ENCODE assay signal across 8 cellular contexts in the genomic region with DNA sequence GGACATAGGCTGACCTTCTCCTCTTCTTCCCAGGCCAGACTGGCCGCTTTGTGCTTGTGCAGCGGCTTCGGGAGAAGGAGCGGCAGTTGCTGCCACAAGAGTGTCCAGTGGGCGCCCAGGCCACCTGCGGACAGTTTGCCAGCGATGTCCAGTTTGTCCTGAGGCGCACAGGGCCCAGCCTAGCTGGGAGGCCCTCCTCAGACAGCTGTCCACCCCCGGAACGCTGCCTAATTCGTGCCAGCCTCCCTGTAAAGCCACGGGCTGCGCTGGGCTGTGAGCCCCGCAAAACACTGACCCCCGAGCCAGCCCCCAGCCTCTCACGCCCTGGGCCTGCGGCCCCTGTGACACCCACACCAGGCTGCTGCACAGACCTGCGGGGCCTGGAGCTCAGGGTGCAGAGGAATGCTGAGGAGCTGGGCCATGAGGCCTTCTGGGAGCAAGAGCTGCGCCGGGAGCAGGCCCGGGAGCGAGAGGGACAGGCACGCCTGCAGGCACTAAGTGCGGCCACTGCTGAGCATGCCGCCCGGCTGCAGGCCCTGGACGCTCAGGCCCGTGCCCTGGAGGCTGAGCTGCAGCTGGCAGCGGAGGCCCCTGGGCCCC. TPM values are rescaled to one million over a fixed set of nuclear protein-coding genes. Genes with fewer than 3 reads are reported as not detected.
DNase-seq lines count a peak whose midpoint lies in the region; ATAC-seq, FAIRE-seq and TF ChIP-seq lines count a peak whose summit lies in the region.

No MANE protein-coding gene starts in this region.

- H3K4me3 ChIP-seq in kidney (ENCODE audit: low read length in 2 of 2), result peak overlapping the region; percentile 68 to 70
- peak overlapping the region; percentile 86 for H3K4me3 ChIP-seq in suprapubic skin

- peaks cover 27% of the 10 kb centered on the region for H3K27me3 Mint-ChIP-seq in activated naive CD4-positive, alpha-beta T cell treated with anti-CD3 and anti-CD28 coated beads, Interleukin-2, amount 10 ng/mL, durations not matched to agents 7 days and 5 days
- H3K27me3 Mint-ChIP-seq in activated CD4-positive, alpha-beta memory T cell treated with anti-CD3 and anti-CD28 coated beads for 36 hours, result peaks cover 2% of the 10 kb centered on the region
- peaks cover 0 to 3% of the 10 kb centered on the region in 2 donors for H3K27me3 Mint-ChIP-seq in stimulated activated naive B cell treated with anti-CD40 and anti-IgM and Interleukin-4, amounts not matched to agents 10 μg/mL and 1 μg/mL and 100 μg/mL, for 72 hours

- no peak for FAIRE-seq in kidney (lab: Jason Lieb, UNC)
- no peak for FAIRE-seq in frontal cortex (lab: Jason Lieb, UNC)

- peak overlapping the region in 1 of 2 donors; percentile 51 for H3K9ac ChIP-seq in kidney (ENCODE audit: low read length in 2 of 2)

- H3K9me3 ChIP-seq in kidney (ENCODE audit: control insufficient read depth in 1 of 2, low read length in 2 of 2) (no peaks in the 10 kb centered on the region), suprapubic skin (no peaks in the 10 kb centered on the region)

- H3K36me3 ChIP-seq in kidney (ENCODE audit: control insufficient read depth in 1 of 2, insufficient read depth in 2 of 2, low read length in 2 of 2) (peaks cover 0 to 4% of the 10 kb centered on the region in 2 donors), suprapubic skin (no peaks in the 10 kb centered on the region)

- intact Hi-C loops in activated CD4-positive, alpha-beta memory T cell treated with anti-CD3 and anti-CD28 coated beads for 36 hours (cut with micrococcal nuclease), result no loop called here
- intact Hi-C loops in kidney (cut with DNase I), result no loop called here

- TF ChIP-seq CTCF in kidney (IDR thresholded peaks at IDR 0.05; ENCODE audit: borderline replicate concordance, extremely low read depth, insufficient read depth) (no peak), suprapubic skin (IDR thresholded peaks at IDR 0.05) (no peak)

- H3K4me1 Mint-ChIP-seq in activated naive CD4-positive, alpha-beta T cell treated with anti-CD3 and anti-CD28 coated beads, Interleukin-2, amount 10 ng/mL, durations not matched to agents 7 days and 5 days, result peaks cover 35% of the 10 kb centered on the region
- peaks cover 12% of the 10 kb centered on the region for H3K4me1 Mint-ChIP-seq in activated CD4-positive, alpha-beta memory T cell treated with anti-CD3 and anti-CD28 coated beads for 36 hours (ENCODE audit: low read depth)
- peaks cover 16% of the 10 kb centered on the region in 2 donors for H3K4me1 Mint-ChIP-seq in stimulated activated naive B cell treated with anti-CD40 and anti-IgM and Interleukin-4, amounts not matched to agents 10 μg/mL and 1 μg/mL and 100 μg/mL, for 72 hours

- CTCF ChIA-PET in activated naive CD4-positive, alpha-beta T cell treated with anti-CD3 and anti-CD28 coated beads, Interleukin-2, amount 10 ng/mL, durations not matched to agents 7 days and 5 days (lab: Charles Lee), result no interaction called here
- CTCF ChIA-PET in activated CD4-positive, alpha-beta memory T cell treated with anti-CD3 and anti-CD28 coated beads for 36 hours (lab: Charles Lee), result interaction anchor here (0.6 kb wide), 1 partner anchor 185 kb away, joined by 3 read pairs; the partner anchor contains the start of gene TALDO1

- POLR2A ChIA-PET in activated CD4-positive, alpha-beta memory T cell treated with anti-CD3 and anti-CD28 coated beads for 36 hours (lab: Charles Lee), result interaction anchor here (0.8 kb wide), 1 partner anchor 14 kb away, joined by 3 read pairs; the partner anchor contains the start of gene PHRF1

- H3K27ac ChIP-seq in kidney (ENCODE audit: low read depth in 2 of 2, low read length in 2 of 2) (peak overlapping the region in 1 of 2 donors; percentile 85), suprapubic skin (peak overlapping the region; percentile 89)

- no peak overlapping the region for H3K27ac Mint-ChIP-seq in activated naive CD4-positive, alpha-beta T cell treated with anti-CD3 and anti-CD28 coated beads, Interleukin-2, amount 10 ng/mL, durations not matched to agents 7 days and 5 days
- no peak overlapping the region for H3K27ac Mint-ChIP-seq in activated CD4-positive, alpha-beta memory T cell treated with anti-CD3 and anti-CD28 coated beads for 36 hours
- H3K27ac Mint-ChIP-seq in stimulated activated naive B cell treated with anti-CD40 and anti-IgM and Interleukin-4, amounts not matched to agents 10 μg/mL and 1 μg/mL and 100 μg/mL, for 72 hours, result no peak overlapping the region

- ATAC-seq in stimulated activated naive B cell treated with anti-CD40 and anti-IgM and Interleukin-4, amounts not matched to agents 10 μg/mL and 1 μg/mL and 100 μg/mL, for 72 hours (replicated peaks), result no peak

- peaks cover 13% of the 10 kb centered on the region for H3K36me3 Mint-ChIP-seq in activated naive CD4-positive, alpha-beta T cell treated with anti-CD3 and anti-CD28 coated beads, Interleukin-2, amount 10 ng/mL, durations not matched to agents 7 days and 5 days
- H3K36me3 Mint-ChIP-seq in activated CD4-positive, alpha-beta memory T cell treated with anti-CD3 and anti-CD28 coated beads for 36 hours, result peaks cover 3% of the 10 kb centered on the region
- peaks cover 8% of the 10 kb centered on the region in 2 donors for H3K36me3 Mint-ChIP-seq in stimulated activated naive B cell treated with anti-CD40 and anti-IgM and Interleukin-4, amounts not matched to agents 10 μg/mL and 1 μg/mL and 100 μg/mL, for 72 hours

- H3K27me3 ChIP-seq in suprapubic skin, result peaks cover 3% of the 10 kb centered on the region

- peak overlapping the region; percentile 93 for H3K4me3 Mint-ChIP-seq in activated naive CD4-positive, alpha-beta T cell treated with anti-CD3 and anti-CD28 coated beads, Interleukin-2, amount 10 ng/mL, durations not matched to agents 7 days and 5 days
- peak overlapping the region; percentile 90 for H3K4me3 Mint-ChIP-seq in activated CD4-positive, alpha-beta memory T cell treated with anti-CD3 and anti-CD28 coated beads for 36 hours
- peak overlapping the region in 1 of 2 donors; percentile 92 for H3K4me3 Mint-ChIP-seq in stimulated activated naive B cell treated with anti-CD40 and anti-IgM and Interleukin-4, amounts not matched to agents 10 μg/mL and 1 μg/mL and 100 μg/mL, for 72 hours

- H3K4me1 ChIP-seq in kidney (ENCODE audit: control insufficient read depth in 1 of 2, insufficient read depth in 1 of 2, low read depth in 1 of 2, low read length in 2 of 2) (peaks cover 8 to 40% of the 10 kb centered on the region in 2 donors), suprapubic skin (peaks cover 58% of the 10 kb centered on the region)

- TF ChIP-seq EP300 in suprapubic skin (IDR thresholded peaks at IDR 0.05), result no peak

- no peak for TF ChIP-seq POLR2A in suprapubic skin (IDR thresholded peaks at IDR 0.05)

- no peaks in the 10 kb centered on the region for H3K9me3 Mint-ChIP-seq in activated naive CD4-positive, alpha-beta T cell treated with anti-CD3 and anti-CD28 coated beads, Interleukin-2, amount 10 ng/mL, durations not matched to agents 7 days and 5 days
- no peaks in the 10 kb centered on the region for H3K9me3 Mint-ChIP-seq in activated CD4-positive, alpha-beta memory T cell treated with anti-CD3 and anti-CD28 coated beads for 36 hours
- no peaks in the 10 kb centered on the region for H3K9me3 Mint-ChIP-seq in stimulated activated naive B cell treated with anti-CD40 and anti-IgM and Interleukin-4, amounts not matched to agents 10 μg/mL and 1 μg/mL and 100 μg/mL, for 72 hours

- DNase-seq in activated naive CD4-positive, alpha-beta T cell treated with anti-CD3 and anti-CD28 coated beads, Interleukin-2, amount 10 ng/mL, durations not matched to agents 7 days and 5 days, result no peak
- DNase-seq in activated naive CD4-positive, alpha-beta T cell treated with Interleukin-2 at 50 U/mL for 16 hours, result no peak
- DNase-seq in activated CD4-positive, alpha-beta memory T cell treated with anti-CD3 and anti-CD28 coated beads for 36 hours, result no peak
- peak; percentile 78 for DNase-seq in kidney
- no peak for DNase-seq in suprapubic skin (ENCODE audit: low spot score in 2 of 2)
- no peak for DNase-seq in frontal cortex (ENCODE audit: low spot score in 2 of 2)
- no peak for DNase-seq in stimulated activated naive B cell treated with anti-CD40 and anti-IgM and Interleukin-4, amounts not matched to agents 10 μg/mL and 1 μg/mL and 100 μg/mL, for 72 hours
- DNase-seq in AG08395 (ENCODE audit: low spot score), result no peak

- no CpG with 5 or more reads among the region's 29 CpGs for WGBS in suprapubic skin

RNA-seq across cellular contexts. Expression of gene RASSF7, which starts 1.4 kb away (rescaled TPM):
- 10 to 100 TPM; 18.8 to 21.9 TPM for total RNA-seq in activated CD4-positive, alpha-beta memory T cell treated with anti-CD3 and anti-CD28 coated beads for 36 hours
- total RNA-seq in kidney (106 TPM), suprapubic skin (100 to 1,000 TPM in 1 of 4 donors, 10 to 100 TPM in 3; 82.6 to 113 (median 87.0) TPM), frontal cortex (2.0 TPM)
- polyA plus RNA-seq in kidney (ENCODE audit: insufficient read depth, low read depth, low replicate concordance), result 108 TPM

RNA-seq across cellular contexts. Expression of gene LMNTD2, which starts 1.6 kb away (rescaled TPM):
- 1 to 10 TPM; 3.1 to 3.9 TPM for total RNA-seq in activated CD4-positive, alpha-beta memory T cell treated with anti-CD3 and anti-CD28 coated beads for 36 hours
- total RNA-seq in kidney (8.0 TPM), suprapubic skin (10 to 100 TPM in 1 of 4 donors, 1 to 10 TPM in 3; 6.3 to 17.8 (median 8.7) TPM), frontal cortex (not detected)
- polyA plus RNA-seq in kidney (ENCODE audit: insufficient read depth, low read depth, low replicate concordance), result 6.2 TPM

RNA-seq across cellular contexts. Expression of gene PHRF1, which starts 14.1 kb away (rescaled TPM):
- 10 to 100 TPM; 32.4 to 33.5 TPM for total RNA-seq in activated CD4-positive, alpha-beta memory T cell treated with anti-CD3 and anti-CD28 coated beads for 36 hours
- total RNA-seq in kidney (30.9 TPM), suprapubic skin (10 to 100 TPM; 27.9 to 55.6 (median 42.0) TPM), frontal cortex (30.6 TPM)
- 7.5 TPM for polyA plus RNA-seq in kidney (ENCODE audit: insufficient read depth, low read depth, low replicate concordance)

RNA-seq across cellular contexts. Expression of gene LRRC56, which starts 24.8 kb away (rescaled TPM):
- 1 to 10 TPM; 1.3 to 1.6 TPM for total RNA-seq in activated CD4-positive, alpha-beta memory T cell treated with anti-CD3 and anti-CD28 coated beads for 36 hours
- total RNA-seq in kidney, result 7.7 TPM
- 1.2 TPM for polyA plus RNA-seq in kidney (ENCODE audit: insufficient read depth, low read depth, low replicate concordance)
- 1 to 10 TPM; 1.7 to 2.4 (median 2.1) TPM for total RNA-seq in suprapubic skin
- total RNA-seq in frontal cortex, result 1.2 TPM

RNA-seq across cellular contexts. Expression of gene HRAS, which starts 26.8 kb away (rescaled TPM):
- total RNA-seq in activated CD4-positive, alpha-beta memory T cell treated with anti-CD3 and anti-CD28 coated beads for 36 hours, result 10 to 100 TPM; 39.8 to 42.0 TPM
- 66.1 TPM for total RNA-seq in kidney
- 100 TPM for polyA plus RNA-seq in kidney (ENCODE audit: insufficient read depth, low read depth, low replicate concordance)
- total RNA-seq in suprapubic skin, result 100 to 1,000 TPM in 2 of 4 donors, 10 to 100 TPM in 2; 82.9 to 131 (median 96.2) TPM
- 43.6 TPM for total RNA-seq in frontal cortex
